Comparison of ENCODE assay signal across 9 cellular contexts in genomic region chr12:64186789-64187188, GRCh38. TPM values are rescaled to one million over a fixed set of nuclear protein-coding genes. Genes with fewer than 3 reads are reported as not detected.
DNase-seq lines count a peak whose midpoint lies in the region; ATAC-seq, FAIRE-seq and TF ChIP-seq lines count a peak whose summit lies in the region.
"Had no signal": no experiment of that assay in that cellular context is flagged by ENCODE, and none has a peak within 500 bp of the region (broad histone marks: within the 10 kb centered on the region; RNA-seq: fewer than 3 reads in every experiment).

No MANE protein-coding gene starts in this region.

- no peaks in the 10 kb centered on the region for H3K9me3 ChIP-seq in keratinocyte (ENCODE audit: control insufficient read depth, low read depth, low read length)
- no peaks in the 10 kb centered on the region for H3K9me3 ChIP-seq in right atrium auricular region

- H3K36me3 Mint-ChIP-seq in HFFc6 (ENCODE audit: low read depth), result no peaks in the 10 kb centered on the region

- no peak for TF ChIP-seq CTCF in HFFc6 (IDR thresholded peaks at IDR 0.05)
- TF ChIP-seq CTCF in keratinocyte (optimal IDR thresholded peaks at IDR 0.05 in 1 of 3, IDR thresholded peaks at IDR 0.05 in 1 of 3, conservative IDR thresholded peaks at IDR 0.05 in 1 of 3; ENCODE audit: extremely low read depth in 1 of 3, insufficient read depth in 2 of 3, low read length in 3 of 3), result no peak
- no peak for TF ChIP-seq CTCF in right atrium auricular region (IDR thresholded peaks at IDR 0.05)

- peaks cover 2% of the 10 kb centered on the region for H3K9me1 ChIP-seq in keratinocyte (ENCODE audit: control insufficient read depth, extremely low read depth, insufficient read depth, low read length)

- H3K9me3 Mint-ChIP-seq in HFFc6, result no peaks in the 10 kb centered on the region

- H3K27me3 Mint-ChIP-seq in HFFc6 (ENCODE audit: insufficient read depth), result no peaks in the 10 kb centered on the region

- peak overlapping the region; percentile 87 for H3K27ac Mint-ChIP-seq in HFFc6

- intact Hi-C loops in posterior vena cava (cut with DNase I), result no loop called here

- no peaks in the 10 kb centered on the region for H3K79me2 ChIP-seq in keratinocyte (ENCODE audit: control insufficient read depth, insufficient read depth, low read length)

- H3K27me3 ChIP-seq in keratinocyte (ENCODE audit: control insufficient read depth, extremely low read depth, insufficient read depth, low read length), result no peaks in the 10 kb centered on the region
- H3K27me3 ChIP-seq in right atrium auricular region, result no peaks in the 10 kb centered on the region

- peak overlapping the region; percentile 72 for H3K4me3 Mint-ChIP-seq in HFFc6

- ATAC-seq in GM18870 (IDR thresholded peaks at IDR 0.05; ENCODE audit: unreplicated experiment), result peak; percentile 82

- peak overlapping the region; percentile 37 for H3K9ac ChIP-seq in keratinocyte (ENCODE audit: control insufficient read depth, extremely low read depth, insufficient read depth, low read length)

- FAIRE-seq in keratinocyte (lab: Jason Lieb, UNC) (peak; percentile 64), GM19239 (lab: Jason Lieb, UNC) (no peak)

- H3K27ac ChIP-seq in keratinocyte (ENCODE audit: control insufficient read depth, insufficient read depth, low read length), result peak overlapping the region; percentile 92
- H3K27ac ChIP-seq in right atrium auricular region, result no peak overlapping the region

- H2AFZ ChIP-seq in keratinocyte (ENCODE audit: control insufficient read depth, low read length), result peak overlapping the region; percentile 54

- H3K4me1 ChIP-seq in keratinocyte (ENCODE audit: control insufficient read depth, extremely low read depth, insufficient read depth, low read length) (peaks cover 26% of the 10 kb centered on the region), right atrium auricular region (no peaks in the 10 kb centered on the region)

- H4K20me1 ChIP-seq in keratinocyte (ENCODE audit: control insufficient read depth, extremely low read depth, insufficient read depth, low read length), result no peaks in the 10 kb centered on the region

- H3K4me3 ChIP-seq in keratinocyte (ENCODE audit: control insufficient read depth in 2 of 3, extremely low read depth in 1 of 3, insufficient read depth in 2 of 3, low read depth in 1 of 3, low read length in 3 of 3), result peak overlapping the region in 2 of 3 experiments; percentile 46 to 55
- H3K4me3 ChIP-seq in right atrium auricular region, result no peak overlapping the region
- H3K4me3 ChIP-seq: SK-N-MC had no signal

- dilution Hi-C loops in keratinocyte (cut with MboI; ENCODE audit: extremely low pct_ligation_motif_present, low sequenced_read_pairs), result no loop called here

- peaks cover 71% of the 10 kb centered on the region for H3K4me1 Mint-ChIP-seq in HFFc6 (ENCODE audit: low read depth)

- H3K36me3 ChIP-seq in keratinocyte (ENCODE audit: control insufficient read depth in 2 of 2, extremely low read depth in 1 of 2, insufficient read depth in 2 of 2, low read length in 2 of 2) (no peaks in the 10 kb centered on the region), right atrium auricular region (no peaks in the 10 kb centered on the region)

- peak; percentile 26 for DNase-seq in HFFc6
- peak; percentile 32 for DNase-seq in HPDE6-E6E7 (ENCODE audit: extremely low spot score)
- no peak for DNase-seq in keratinocyte (ENCODE audit: low read depth, low spot score)
- no peak for DNase-seq in posterior vena cava (ENCODE audit: low spot score)
- DNase-seq in right atrium auricular region (ENCODE audit: low spot score), result no peak
- DNase-seq in GM19239 (ENCODE audit: insufficient read length, low spot score), result no peak
- no peak for DNase-seq in NCI-H187 treated with DMSO at 0.1 percent for 48 hours (lab: John Stamatoyannopoulos, UW)

- peak overlapping the region; percentile 96 for H3K4me2 ChIP-seq in keratinocyte (ENCODE audit: control insufficient read depth, extremely low read depth, insufficient read depth, low read depth, low read length)

RNA-seq across cellular contexts. Expression of gene KICS2, which starts 35.3 kb away (rescaled TPM):
- 1 to 10 TPM; 3.7 to 5.8 (median 5.0) TPM for total RNA-seq in HFFc6 (2021; fragmentation: NEBNext Ultra II Directional; extraction: Animal tissue kit (Norgen Biotek cat#: 25700))
- 5.2 to 6.2 TPM (median 5.7 TPM) in 3 replicates for polyA plus RNA-seq in keratinocyte
- polyA plus RNA-seq in keratinocyte (2011; ENCODE audit: low read depth), result 2.0 TPM
- polyA plus RNA-seq in keratinocyte (2011; cell fraction: cytosol; rRNA removed), result 4.0 and 5.7 TPM in 2 replicates
- 8.1 and 8.5 TPM in 2 replicates for polyA plus RNA-seq in keratinocyte (2011; cell fraction: nucleus; rRNA removed)
- polyA plus RNA-seq in keratinocyte (2012; ENCODE audit: low replicate concordance), result 4.5 and 6.5 TPM in 2 replicates
- polyA minus RNA-seq in keratinocyte, result 5.8 to 8.8 TPM (median 6.4 TPM) in 3 replicates
- polyA minus RNA-seq in keratinocyte (2011; cell fraction: cytosol; rRNA and poly(A)+ RNA removed), result 9.4 TPM
- polyA minus RNA-seq in keratinocyte (2011; cell fraction: nucleus; rRNA and poly(A)+ RNA removed), result 6.0 and 8.9 TPM in 2 replicates
- total RNA-seq in posterior vena cava (1 to 10 TPM; 5.5 to 6.0 TPM), right atrium auricular region (1 to 10 TPM; 3.4 to 4.2 TPM)

Comparison
In these comparisons a context has a peak if more than half of its experiments do, and no peak if none do; other contexts are left out.
1. DNase-seq: peak in HFFc6 (single experiment) and HPDE6-E6E7 (single experiment); none in keratinocyte (single experiment), posterior vena cava (single experiment), right atrium auricular region (single experiment), GM19239 (single experiment) and NCI-H187 treated with DMSO at 0.1 percent for 48 hours (single experiment).
2. H3K4me3 ChIP-seq: peak in keratinocyte (2 of 3); none in right atrium auricular region (0 of 2).